Comparison of ENCODE assay signal across 8 cellular contexts in the genomic region with DNA sequence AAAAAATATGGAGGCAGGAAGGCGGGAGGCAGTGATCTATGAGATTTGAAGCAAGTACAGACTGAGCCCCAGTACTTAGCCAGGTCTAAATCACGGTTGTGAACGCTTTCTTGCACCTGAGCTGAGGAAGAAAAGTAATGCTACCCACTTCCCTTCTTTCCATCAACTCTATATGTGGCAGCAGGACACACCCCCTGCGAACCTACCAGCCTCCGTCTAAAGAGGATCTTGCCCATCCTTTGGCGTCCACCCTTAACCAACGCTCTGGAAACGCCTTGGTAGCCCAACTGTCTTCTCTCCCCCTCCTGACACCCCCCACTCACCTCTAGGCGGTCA. TPM values are rescaled to one million over a fixed set of nuclear protein-coding genes. Genes with fewer than 3 reads are reported as not detected.
DNase-seq lines count a peak whose midpoint lies in the region; ATAC-seq, FAIRE-seq and TF ChIP-seq lines count a peak whose summit lies in the region.

No MANE protein-coding gene starts in this region.

- peak overlapping the region; percentile 96 for H3K27ac ChIP-seq in kidney (ENCODE audit: low read depth in 2 of 2, low read length in 2 of 2)
- peak overlapping the region; percentile 86 to 87 for H3K27ac ChIP-seq in thoracic aorta

- H3K27me3 ChIP-seq in thoracic aorta (replicated peaks; ENCODE audit: insufficient read depth), result no peaks in the 10 kb centered on the region

- no TSS peak for BruUV-seq in Calu3 (replicated peaks; lab: Mats Ljungman, UMichigan)

- DNase-seq in Calu3 (no peak), kidney (no peak), thoracic aorta (ENCODE audit: low spot score) (no peak), inferior parietal cortex (ENCODE audit: extremely low spot score) (no peak), cerebellum (ENCODE audit: low spot score) (no peak)
- DNase-seq in Jurkat, Clone E6-1 (ENCODE audit: low read depth, low spot score), result peak; percentile 52

- CTCF ChIA-PET in Calu3 (lab: Charles Lee), result interaction anchor here (0.9 to 2.4 kb wide), 5 partner anchors 17 to 172 kb away, joined by 3 to 17 read pairs (median 4); a partner anchor contains a TSS

- ATAC-seq in GM21515 (IDR thresholded peaks at IDR 0.05; ENCODE audit: unreplicated experiment) (peak; percentile 12), thoracic aorta (ENCODE audit: insufficient number of reproducible peaks, low FRiP score, low read depth) (no peak)

- FAIRE-seq in kidney (lab: Jason Lieb, UNC), result no peak

- peak overlapping the region; percentile 99 for H3K4me3 Mint-ChIP-seq in Calu3 (ENCODE audit: low read depth, unreplicated experiment)
- peak overlapping the region; percentile 97 for H3K4me3 Mint-ChIP-seq in activated naive CD8-positive, alpha-beta T cell

- intact Hi-C loops in Calu3 (cut with micrococcal nuclease; ENCODE audit: unreplicated experiment) (loop anchor here (2.0 kb wide), 1 partner anchor 172 kb away; no protein-coding TSS in a partner anchor), kidney (cut with DNase I) (no loop called here)

- TF ChIP-seq CTCF in Calu3 (IDR thresholded peaks at IDR 0.05; ENCODE audit: unreplicated experiment) (no peak), kidney (IDR thresholded peaks at IDR 0.05; ENCODE audit: borderline replicate concordance, extremely low read depth, insufficient read depth) (no peak), thoracic aorta (IDR thresholded peaks at IDR 0.05) (no peak)

- no peaks in the 10 kb centered on the region for H3K9me3 Mint-ChIP-seq in Calu3 (ENCODE audit: low read depth, unreplicated experiment)
- peaks cover 5% of the 10 kb centered on the region for H3K9me3 Mint-ChIP-seq in activated naive CD8-positive, alpha-beta T cell (ENCODE audit: low read depth)

- no peaks in the 10 kb centered on the region for H3K27me3 Mint-ChIP-seq in Calu3 (ENCODE audit: unreplicated experiment)
- no peaks in the 10 kb centered on the region for H3K27me3 Mint-ChIP-seq in activated naive CD8-positive, alpha-beta T cell

- peaks cover 80% of the 10 kb centered on the region for H3K36me3 Mint-ChIP-seq in Calu3 (ENCODE audit: insufficient read depth, unreplicated experiment)
- peaks cover 4% of the 10 kb centered on the region for H3K36me3 Mint-ChIP-seq in activated naive CD8-positive, alpha-beta T cell

- H3K4me1 ChIP-seq in kidney (ENCODE audit: control insufficient read depth in 1 of 2, insufficient read depth in 1 of 2, low read depth in 1 of 2, low read length in 2 of 2), result peaks cover 16 to 18% of the 10 kb centered on the region in 2 donors
- H3K4me1 ChIP-seq in thoracic aorta (ENCODE audit: control insufficient read depth in 1 of 2, low read depth in 2 of 2), result peaks cover 11 to 23% of the 10 kb centered on the region in 2 donors

- H3K27ac Mint-ChIP-seq in Calu3 (ENCODE audit: unreplicated experiment), result peak overlapping the region; percentile 98
- peak overlapping the region; percentile 96 for H3K27ac Mint-ChIP-seq in activated naive CD8-positive, alpha-beta T cell

- peak overlapping the region; percentile 57 to 87 for H3K9ac ChIP-seq in kidney (ENCODE audit: low read length in 2 of 2)

- no peaks in the 10 kb centered on the region for H3K9me3 ChIP-seq in kidney (ENCODE audit: control insufficient read depth in 1 of 2, low read length in 2 of 2)
- no peaks in the 10 kb centered on the region for H3K9me3 ChIP-seq in thoracic aorta

- H3K4me3 ChIP-seq in Jurkat, Clone E6-1 (ENCODE audit: low read length), result peak overlapping the region; percentile 93
- H3K4me3 ChIP-seq in kidney (ENCODE audit: low read length in 2 of 2) (peak overlapping the region; percentile 82 to 96), thoracic aorta (peak overlapping the region; percentile 94)

- H3K4me1 Mint-ChIP-seq in Calu3 (ENCODE audit: low read depth, unreplicated experiment), result peaks cover 31% of the 10 kb centered on the region
- peaks cover 77% of the 10 kb centered on the region for H3K4me1 Mint-ChIP-seq in activated naive CD8-positive, alpha-beta T cell (ENCODE audit: low read depth)

- H3K36me3 ChIP-seq in kidney (ENCODE audit: control insufficient read depth in 1 of 2, insufficient read depth in 2 of 2, low read length in 2 of 2) (no peaks in the 10 kb centered on the region), thoracic aorta (no peaks in the 10 kb centered on the region)

RNA-seq across cellular contexts. Expression of a gene that starts 0.5 kb away (rescaled TPM):
- total RNA-seq in Calu3 (2022) (249 and 263 TPM in 2 replicates), kidney (55.1 TPM), thoracic aorta (10 to 100 TPM; 13.3 to 17.6 TPM), cerebellum (236 TPM)
- 104 TPM for polyA plus RNA-seq in Jurkat, Clone E6-1 (2012; ENCODE audit: insufficient read depth, insufficient read length)
- polyA plus RNA-seq in kidney (ENCODE audit: insufficient read depth, low read depth, low replicate concordance), result 30.9 TPM
